In genomic region chr1:201461783-201462441, GRCh38 we compare ENCODE assay signal across 8 cellular contexts. TPM values are rescaled to one million over a fixed set of nuclear protein-coding genes. Genes with fewer than 3 reads are reported as not detected.
A peak's percentile ranks its signal among the peaks of the same experiment; 100 is the strongest.
DNase-seq lines count a peak whose midpoint lies in the region; ATAC-seq and TF ChIP-seq lines count a peak whose summit lies in the region.

No MANE protein-coding gene starts in this region.

- peaks cover 28% of the 10 kb centered on the region for H3K79me1 ChIP-seq in trophoblast cell (ENCODE audit: low read length)

- H3K9ac ChIP-seq in trophoblast cell (ENCODE audit: low read length), result no peak overlapping the region

- ATAC-seq in GM21529 (IDR thresholded peaks at IDR 0.05; ENCODE audit: unreplicated experiment) (no peak), HG03469 (IDR thresholded peaks at IDR 0.05; ENCODE audit: unreplicated experiment) (no peak)

- CTCF ChIA-PET in BJ (lab: Yijun Ruan, JAX), result interaction anchor here (0.9 to 9.1 kb wide), 8 partner anchors 7 to 208 kb away, joined by 3 to 73 read pairs (median 12); partner anchors contain the start of gene PHLDA3

- H2BK12ac ChIP-seq in trophoblast cell (ENCODE audit: low read length), result peak overlapping the region; percentile 97

- H2AFZ ChIP-seq in trophoblast cell (ENCODE audit: insufficient read depth, low read length, poor library complexity), result peak overlapping the region; percentile 35

- no CpG with 5 or more reads among the region's 12 CpGs for WGBS in trophoblast cell (ENCODE audit: extremely low coverage, insufficient coverage, insufficient read length)

- peak overlapping the region in 3 of 4 donors; percentile 52 to 69 (median 66) for H3K27ac ChIP-seq in Peyer's patch
- peak overlapping the region; percentile 97 for H3K27ac ChIP-seq in trophoblast cell (ENCODE audit: low read depth, low read length)

- TF ChIP-seq CTCF in BJ (IDR thresholded peaks at IDR 0.05; ENCODE audit: insufficient read depth, low read depth, low read length) (no peak), Peyer's patch (IDR thresholded peaks at IDR 0.05) (no peak), fibroblast of pulmonary artery (IDR thresholded peaks at IDR 0.05; ENCODE audit: low read length, missing control alignments) (no peak)

- no peaks in the 10 kb centered on the region for H3K27me3 ChIP-seq in BJ (ENCODE audit: control insufficient read depth, insufficient read depth, low read length)
- H3K27me3 ChIP-seq in Peyer's patch, result no peaks in the 10 kb centered on the region
- H3K27me3 ChIP-seq in trophoblast cell (ENCODE audit: insufficient read depth, low read length), result no peaks in the 10 kb centered on the region
- H3K27me3 ChIP-seq in HAP-1 (ENCODE audit: low read depth), result no peaks in the 10 kb centered on the region

- peak overlapping the region; percentile 52 for H3K4me2 ChIP-seq in trophoblast cell (ENCODE audit: low read length)

- peak overlapping the region; percentile 19 for H3K4ac ChIP-seq in trophoblast cell (ENCODE audit: low read depth, low read length)

- H3K4me3 ChIP-seq in BJ (ENCODE audit: low read depth, low read length), result no peak overlapping the region
- no peak overlapping the region for H3K4me3 ChIP-seq in Peyer's patch
- no peak overlapping the region for H3K4me3 ChIP-seq in fibroblast of pulmonary artery (replicated peaks; ENCODE audit: low read depth, low read length)
- H3K4me3 ChIP-seq in trophoblast cell (ENCODE audit: low read depth, low read length), result no peak overlapping the region
- no peak overlapping the region for H3K4me3 ChIP-seq in HAP-1

- TF ChIP-seq POLR2A in Peyer's patch (IDR thresholded peaks at IDR 0.05), result no peak

- H2BK5ac ChIP-seq in trophoblast cell (ENCODE audit: low read depth, low read length, poor library complexity), result peak overlapping the region; percentile 96

- H2BK120ac ChIP-seq in trophoblast cell (ENCODE audit: insufficient read depth, low read length, poor library complexity), result peak overlapping the region; percentile 94

- H3K79me2 ChIP-seq in trophoblast cell (ENCODE audit: control insufficient read depth, insufficient read depth, low read length, poor library complexity), result peaks cover 8% of the 10 kb centered on the region

- POLR2A ChIA-PET in BJ (lab: Charles Lee), result interaction anchor here (0.5 to 2.2 kb wide), 4 partner anchors 29 to 44 kb away, joined by 3 to 8 read pairs (median 6); no protein-coding TSS in a partner anchor

- H3K36me3 ChIP-seq in BJ (ENCODE audit: control insufficient read depth, insufficient read depth, low read length) (peaks cover 14% of the 10 kb centered on the region), Peyer's patch (no peaks in the 10 kb centered on the region), trophoblast cell (ENCODE audit: control insufficient read depth in 1 of 2, insufficient read depth in 2 of 2, low read length in 2 of 2) (peaks cover 17 to 21% of the 10 kb centered on the region in 2 experiments), HAP-1 (replicated peaks) (no peaks in the 10 kb centered on the region)

- H3K4me1 ChIP-seq in Peyer's patch (peaks cover 0 to 22% (median 0%) of the 10 kb centered on the region in 4 donors), trophoblast cell (ENCODE audit: control insufficient read depth in 1 of 2, insufficient read depth in 2 of 2, low read length in 2 of 2) (peaks cover 34 to 35% of the 10 kb centered on the region in 2 experiments), HAP-1 (peaks cover 3% of the 10 kb centered on the region)

- no peak overlapping the region for H3K23ac ChIP-seq in trophoblast cell (ENCODE audit: low read length)

- H4K8ac ChIP-seq in trophoblast cell (ENCODE audit: low read depth, low read length), result peak overlapping the region; percentile 77

- peak overlapping the region; percentile 87 for H4K91ac ChIP-seq in trophoblast cell (ENCODE audit: low read depth, low read length)

- peak overlapping the region; percentile 70 for H2AK5ac ChIP-seq in trophoblast cell (ENCODE audit: low read length)

- in situ Hi-C loops in HAP-1 (cut with MboI; ENCODE audit: low sequenced_read_pairs), result no loop called here

- DNase-seq in BJ (ENCODE audit: low read depth), result peak; percentile 92
- DNase-seq in Peyer's patch, result peak; percentile 32 to 75 (median 67)
- peak; percentile 98 for DNase-seq in fibroblast of pulmonary artery (ENCODE audit: low read depth)
- peak; percentile 50 to 61 for DNase-seq in trophoblast cell
- no peak for DNase-seq in NCI-H187 (lab: John Stamatoyannopoulos, UW)
- no peak for DNase-seq in HAP-1 (ENCODE audit: low spot score in 2 of 2)

- peak overlapping the region; percentile 62 for H3K14ac ChIP-seq in trophoblast cell (ENCODE audit: low read length)

- H3K9me3 ChIP-seq in Peyer's patch (no peaks in the 10 kb centered on the region), trophoblast cell (ENCODE audit: insufficient read depth, low read depth, low read length) (no peaks in the 10 kb centered on the region), HAP-1 (no peaks in the 10 kb centered on the region)

- peak overlapping the region; percentile 55 for H3K18ac ChIP-seq in trophoblast cell (ENCODE audit: low read length)

- peak overlapping the region; percentile 2 for H4K12ac ChIP-seq in trophoblast cell (ENCODE audit: low read depth, low read length)

RNA-seq across cellular contexts. Expression of gene PHLDA3, which starts 7.1 kb away (rescaled TPM):
- 87.3 and 130 TPM in 2 replicates for polyA plus RNA-seq in BJ (2011; rRNA removed)
- polyA minus RNA-seq in BJ (2011; rRNA and poly(A)+ RNA removed), result 30.1 and 35.4 TPM in 2 replicates
- total RNA-seq in Peyer's patch, result 10 to 100 TPM in 1 of 4 donors, 1 to 10 TPM in 3; 4.4 to 43.7 (median 5.2) TPM
- polyA plus RNA-seq in trophoblast cell (2013), result 49.4 and 51.1 TPM in 2 replicates

RNA-seq across cellular contexts. Expression of gene TNNI1, which starts 40.4 kb away (rescaled TPM):
- 0.17 TPM in 1 of 2 replicates, not detected in the other for polyA plus RNA-seq in BJ (2011; rRNA removed)
- polyA minus RNA-seq in BJ (2011; rRNA and poly(A)+ RNA removed), result not detected in 2 replicates
- under 1 TPM in 1 of 4 donors, not detected in 3; 0.13 TPM for total RNA-seq in Peyer's patch
- polyA plus RNA-seq in trophoblast cell (2013), result 0.75 and 0.90 TPM in 2 replicates

RNA-seq across cellular contexts. Expression of gene CSRP1, which starts 45.0 kb away (rescaled TPM):
- 720 and 957 TPM in 2 replicates for polyA plus RNA-seq in BJ (2011; rRNA removed)
- polyA minus RNA-seq in BJ (2011; rRNA and poly(A)+ RNA removed), result 475 and 544 TPM in 2 replicates
- 100 to 1,000 TPM; 139 to 306 (median 160) TPM for total RNA-seq in Peyer's patch
- 326 and 348 TPM in 2 replicates for polyA plus RNA-seq in trophoblast cell (2013)

Comparison
In these comparisons a context has a peak if more than half of its experiments do, and no peak if none do; other contexts are left out.
1. DNase-seq: peak in BJ (single experiment), Peyer's patch (3 of 3), fibroblast of pulmonary artery (single experiment) and trophoblast cell (2 of 2); none in NCI-H187 (0 of 2) and HAP-1 (0 of 2).